Comparison of ENCODE assay signal across 18 cellular contexts in the genomic region with DNA sequence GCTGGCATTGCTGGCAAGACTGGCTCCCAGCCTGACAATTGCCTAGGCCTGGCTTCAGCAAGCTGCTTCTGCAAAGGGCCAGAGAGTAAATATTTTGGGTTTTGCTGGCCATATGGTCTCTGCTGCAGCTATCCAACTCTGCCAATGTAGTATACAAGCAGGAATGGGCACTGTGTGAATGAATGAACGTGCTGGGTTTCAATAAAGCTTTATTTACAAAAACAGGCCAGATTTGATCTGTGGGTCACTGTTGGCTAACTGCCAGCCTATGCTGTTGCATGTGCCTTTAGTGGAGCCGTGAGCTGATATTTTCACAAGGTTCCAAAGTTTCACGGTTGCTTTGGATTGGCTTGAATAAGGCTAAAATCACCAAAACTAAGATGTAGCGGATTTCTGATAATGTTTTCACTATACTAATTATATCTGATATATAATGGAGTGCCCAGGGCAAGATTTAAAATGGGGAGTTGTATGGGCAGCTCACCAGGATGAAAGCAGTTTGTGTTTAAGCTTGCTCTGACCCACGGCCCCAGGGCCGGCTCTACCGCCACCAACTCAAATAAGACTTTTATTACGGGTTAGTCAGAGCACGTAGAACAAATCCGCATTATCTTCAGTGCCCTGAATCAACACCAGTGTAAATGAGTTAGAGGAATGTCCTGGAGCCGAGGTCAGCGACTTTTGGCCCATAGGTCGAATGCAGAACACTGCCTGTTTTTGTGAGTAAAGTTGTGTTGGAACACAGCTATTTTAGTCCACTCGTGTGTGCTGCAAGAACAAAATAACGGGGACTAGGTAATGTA.
DNase-seq lines count a peak whose midpoint lies in the region; ATAC-seq, FAIRE-seq and TF ChIP-seq lines count a peak whose summit lies in the region.
"Had no signal": no experiment of that assay in that cellular context is flagged by ENCODE, and none has a peak within 500 bp of the region (broad histone marks: within the 10 kb centered on the region; RNA-seq: fewer than 3 reads in every experiment).

No MANE protein-coding gene starts in this region.

- H3K9ac ChIP-seq in K562 (ENCODE audit: insufficient read depth in 1 of 2, low read depth in 2 of 2, low read length in 2 of 2) = no peak overlapping the region

- peak; percentile 46 to 84 for DNase-seq in NCI-H446 (lab: John Stamatoyannopoulos, UW)
- DNase-seq in K562 (ENCODE audit: extremely low read depth in 1 of 4, low spot score in 3 of 4) = no peak
- DNase-seq in islet precursor cell = peak; percentile 74
- DNase-seq in progenitor cell of endocrine pancreas (ENCODE audit: low spot score, unreplicated experiment) = no peak
- no peak for DNase-seq in stimulated activated naive CD8-positive, alpha-beta T cell treated with anti-CD3 and anti-CD28 coated beads, Interleukin-15, amount 100 ng/mL, for 72 hours
- no peak for DNase-seq in UCSD-AML1 (lab: John Stamatoyannopoulos, UW; ENCODE audit: unreplicated experiment)
- no peak for DNase-seq in posterior vena cava (ENCODE audit: low spot score)
- DNase-seq: BE2C; CD4-positive, alpha-beta memory T cell; NCI-H1048; NCI-H146; NCI-H2081 treated with DMSO at 0.1 percent for 48 hours; NCI-H2227 treated with DMSO at 0.1 percent for 48 hours; NCI-H526 treated with DMSO at 0.1 percent for 48 hours; SHP77 had no signal

- H3K9me3 Mint-ChIP-seq in progenitor cell of endocrine pancreas (ENCODE audit: low read depth) = no peaks in the 10 kb centered on the region
- no peaks in the 10 kb centered on the region for H3K9me3 Mint-ChIP-seq in stimulated activated naive CD8-positive, alpha-beta T cell treated with anti-CD3 and anti-CD28 coated beads, Interleukin-15, amount 100 ng/mL, for 72 hours
- H3K9me3 Mint-ChIP-seq: IgD-negative memory B cell had no signal

- in situ Hi-C loops in K562 (cut with MboI) = no loop called here

- no peak for TF ChIP-seq POLR2A in K562 (conservative IDR thresholded peaks at IDR 0.05)

- no peak overlapping the region for H3K4me2 ChIP-seq in K562 (ENCODE audit: insufficient read depth, low read length)

- H3K27ac Mint-ChIP-seq in progenitor cell of endocrine pancreas = peak overlapping the region; percentile 59
- no peak overlapping the region for H3K27ac Mint-ChIP-seq in stimulated activated naive CD8-positive, alpha-beta T cell treated with anti-CD3 and anti-CD28 coated beads, Interleukin-15, amount 100 ng/mL, for 72 hours
- H3K27ac Mint-ChIP-seq: CD4-positive, alpha-beta memory T cell; IgD-negative memory B cell had no signal

- no peaks in the 10 kb centered on the region for H3K36me3 Mint-ChIP-seq in progenitor cell of endocrine pancreas (ENCODE audit: insufficient read depth)
- H3K36me3 Mint-ChIP-seq: CD4-positive, alpha-beta memory T cell; IgD-negative memory B cell had no signal

- H3K27me3 Mint-ChIP-seq in progenitor cell of endocrine pancreas = peaks cover 32% of the 10 kb centered on the region
- H3K27me3 Mint-ChIP-seq in stimulated activated naive CD8-positive, alpha-beta T cell treated with anti-CD3 and anti-CD28 coated beads, Interleukin-15, amount 100 ng/mL, for 72 hours = peaks cover 44% of the 10 kb centered on the region

- BruUV-seq in K562 (replicated peaks; lab: Mats Ljungman, UMichigan) = no TSS peak

- no peak overlapping the region for H3K4me3 Mint-ChIP-seq in progenitor cell of endocrine pancreas (ENCODE audit: low read depth)
- no peak overlapping the region for H3K4me3 Mint-ChIP-seq in stimulated activated naive CD8-positive, alpha-beta T cell treated with anti-CD3 and anti-CD28 coated beads, Interleukin-15, amount 100 ng/mL, for 72 hours
- H3K4me3 Mint-ChIP-seq: CD4-positive, alpha-beta memory T cell; IgD-negative memory B cell had no signal

- no peak for TF ChIP-seq RAD21 in K562 (CRISPR knock-in tag; conservative IDR thresholded peaks at IDR 0.05 in 1 of 2, IDR thresholded peaks at IDR 0.05 in 1 of 2)

- H4K20me1 ChIP-seq in K562 (replicated peaks; ENCODE audit: control insufficient read depth, insufficient read depth, low read length) = no peaks in the 10 kb centered on the region

- no peak overlapping the region for H2AFZ ChIP-seq in K562 (ENCODE audit: low read depth, low read length)

- WGBS in K562 (ENCODE audit: insufficient coverage, low coverage, missing lambda C conversion rate) = 1% methylated on average over 15 of the region's 15 CpGs

- TF ChIP-seq CTCF in K562 (IDR thresholded peaks at IDR 0.05 in 2 of 3, conservative IDR thresholded peaks at IDR 0.05 in 1 of 3; ENCODE audit: insufficient read depth in 2 of 3, low read depth in 1 of 3, low read length in 3 of 3) (no peak), progenitor cell of endocrine pancreas (IDR thresholded peaks at IDR 0.05; ENCODE audit: unreplicated experiment) (no peak)

- H3K79me2 ChIP-seq in K562 (ENCODE audit: control insufficient read depth, insufficient read depth, low read length) = no peaks in the 10 kb centered on the region

- CTCF ChIA-PET in K562 (lab: Yijun Ruan, JAX; ENCODE audit: low intra/inter-chr PET ratio) = no interaction called here

- TF ChIP-seq EP300 in K562 (IDR thresholded peaks at IDR 0.05; ENCODE audit: low read length) = no peak

- peaks cover 20% of the 10 kb centered on the region for H3K4me1 Mint-ChIP-seq in progenitor cell of endocrine pancreas (ENCODE audit: low read depth)
- peaks cover 5% of the 10 kb centered on the region for H3K4me1 Mint-ChIP-seq in stimulated activated naive CD8-positive, alpha-beta T cell treated with anti-CD3 and anti-CD28 coated beads, Interleukin-15, amount 100 ng/mL, for 72 hours

- intact Hi-C loops in K562 (cut with micrococcal nuclease) = loop anchor here (2.0 to 10.0 kb wide), 5 partner anchors 159 to 1165 kb away; no protein-coding TSS in a partner anchor
- intact Hi-C loops in posterior vena cava (cut with DNase I) = no loop called here

- H3K9me1 ChIP-seq in K562 (ENCODE audit: control insufficient read depth, insufficient read depth, low read length) = no peaks in the 10 kb centered on the region

- peaks cover 0 to 4% of the 10 kb centered on the region in 2 experiments; a peak in 1 of 5 replicates for H3K4me1 ChIP-seq in K562 (replicated peaks in 1 of 2; ENCODE audit: control insufficient read depth in 2 of 2, insufficient read depth in 2 of 2, low read length in 2 of 2)
- H3K4me1 ChIP-seq: BE2C had no signal

- ATAC-seq in K562 = no peak
- ATAC-seq in stimulated activated naive CD8-positive, alpha-beta T cell treated with anti-CD3 and anti-CD28 coated beads, Interleukin-15, amount 100 ng/mL, for 72 hours = no peak
- ATAC-seq: GM12878, HCT116 had no signal

- peaks cover 29 to 68% of the 10 kb centered on the region in 2 experiments for H3K27me3 ChIP-seq in K562 (ENCODE audit: control insufficient read depth in 2 of 2, insufficient read depth in 2 of 2, low read length in 2 of 2)

- H3K27ac ChIP-seq in K562 (ENCODE audit: extremely low read depth, low read depth, low read length) = no peak overlapping the region

- H3K36me3 ChIP-seq in K562 (ENCODE audit: control insufficient read depth, insufficient read depth, low read length) = no peaks in the 10 kb centered on the region
- H3K36me3 ChIP-seq: BE2C had no signal

- no peaks in the 10 kb centered on the region for H3K9me3 ChIP-seq in K562 (replicated peaks; ENCODE audit: control insufficient read depth, insufficient read depth, low read depth, low read length)
- H3K9me3 ChIP-seq: BE2C had no signal

- POLR2A ChIA-PET in K562 (lab: Yijun Ruan, JAX) = interaction anchor here (1.1 kb wide), 1 partner anchor 34 kb away, joined by 5 read pairs; no protein-coding TSS in a partner anchor

- FAIRE-seq in K562 (lab: Jason Lieb, UNC) = no peak
- FAIRE-seq: GM12878 had no signal

- H3K4me3 ChIP-seq in K562 = no peak overlapping the region
- H3K4me3 ChIP-seq: GM12878 had no signal

TF ChIP-seq in K562, 482 proteins besides CTCF, POLR2A, EP300 and RAD21 (continues in another document):
- TF ChIP-seq NELFE (IDR thresholded peaks at IDR 0.05; ENCODE audit: insufficient read depth, insufficient read length) = no peak
- no peak for TF ChIP-seq CCAR2 (IDR thresholded peaks at IDR 0.05; ENCODE audit: low read depth, low read length)
- TF ChIP-seq NFIC (IDR thresholded peaks at IDR 0.05) = peak; percentile 74
- TF ChIP-seq ZNF639 (CRISPR knock-in tag; conservative IDR thresholded peaks at IDR 0.05 in 1 of 2, IDR thresholded peaks at IDR 0.05 in 1 of 2) = no peak
- TF ChIP-seq EGR1 (conservative IDR thresholded peaks at IDR 0.05) = no peak
- TF ChIP-seq PHTF2 (CRISPR knock-in tag; IDR thresholded peaks at IDR 0.05) = no peak

Comparison
In these comparisons a context has a peak if more than half of its experiments do, and no peak if none do; other contexts are left out.
1. DNase-seq: peak in NCI-H446 (2 of 2) and islet precursor cell (single experiment); none in K562 (0 of 4), progenitor cell of endocrine pancreas (single experiment), stimulated activated naive CD8-positive, alpha-beta T cell treated with anti-CD3 and anti-CD28 coated beads, Interleukin-15, amount 100 ng/mL, for 72 hours (0 of 2), UCSD-AML1 (single experiment) and posterior vena cava (single experiment).